Comparison of ENCODE assay signal across 26 cellular contexts in the genomic region with DNA sequence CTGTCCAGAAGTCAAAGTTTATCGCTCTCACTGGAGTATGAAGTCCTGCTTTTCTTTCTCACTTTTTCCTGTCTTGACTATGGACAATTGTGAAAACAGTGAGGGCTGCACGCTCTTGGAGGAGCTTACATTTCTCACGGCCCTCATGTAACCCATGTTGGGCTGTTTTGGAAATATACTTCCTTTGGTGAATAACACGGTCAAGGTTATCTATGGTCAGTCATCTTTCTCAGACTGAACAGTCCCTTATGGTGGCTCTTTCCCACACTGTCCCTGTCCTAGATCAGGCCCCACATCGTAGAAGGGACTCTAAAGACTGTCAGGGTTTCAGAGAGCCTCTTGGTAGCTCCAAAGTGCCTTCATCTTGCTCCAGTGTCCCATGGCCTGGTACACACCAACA.
"Had no signal": no experiment of that assay in that cellular context is flagged by ENCODE, and none has a peak within 500 bp of the region (broad histone marks: within the 10 kb centered on the region; RNA-seq: fewer than 3 reads in every experiment).

No MANE protein-coding gene starts in this region.

- H3K27ac ChIP-seq: dorsolateral prefrontal cortex, gastrocnemius medialis, neural progenitor cell, psoas muscle, right lobe of liver, stomach, thyroid gland, vagina had no signal

- H3K9me3 ChIP-seq: gastrocnemius medialis, psoas muscle, right lobe of liver, stomach, thyroid gland, vagina had no signal

- ATAC-seq: gastrocnemius medialis; naive thymus-derived CD4-positive, alpha-beta T cell; psoas muscle; right lobe of liver; stimulated activated effector memory CD8-positive, alpha-beta T cell treated with anti-CD3 and anti-CD28 coated beads, Interleukin-12 subunit alpha, Interleukin-12 subunit beta, amount 100 ng/mL, for 72 hours had no signal

- H3K4me3 ChIP-seq: dorsolateral prefrontal cortex, gastrocnemius medialis, neural progenitor cell, psoas muscle, right lobe of liver, smooth muscle cell, stomach, thyroid gland, vagina had no signal

- DNase-seq: dorsolateral prefrontal cortex; effector CD4-positive, alpha-beta T cell; foreskin fibroblast; gastrocnemius medialis; head of caudate nucleus; hippocampal formation; kidney glomerular epithelial cell; mesendoderm; midbrain; naive thymus-derived CD4-positive, alpha-beta T cell; posterior cingulate gyrus; psoas muscle; right lobe of liver; stimulated activated CD4-positive, alpha-beta T cell treated with anti-CD3 and anti-CD28 coated beads, Interleukin-12 subunit alpha, Interleukin-12 subunit beta, amount 100 ng/mL, for 4 hours; stimulated activated CD4-positive, alpha-beta T cell treated with anti-CD3 and anti-CD28 coated beads, Interleukin-1b, Interleukin-23, amount 100 ng/mL, for 48 hours; stimulated activated CD4-positive, alpha-beta T cell treated with anti-CD3 and anti-CD28 coated beads, Interleukin-4, amount 100 ng/mL, for 24 hours; stimulated activated naive CD4-positive, alpha-beta T cell treated with Interleukin-2 at 50 U/mL for 16 hours; stomach; thyroid gland; trophoblast cell had no signal

- H3K4me1 ChIP-seq: gastrocnemius medialis had no signal

- H3K27me3 ChIP-seq: dorsolateral prefrontal cortex, gastrocnemius medialis, right lobe of liver, stomach, thyroid gland, vagina had no signal

- H3K36me3 ChIP-seq: gastrocnemius medialis, neural progenitor cell, right lobe of liver, stomach, thyroid gland, vagina had no signal

- FAIRE-seq: colon, islet of Langerhans had no signal
